Comparison of ENCODE assay signal across 26 cellular contexts in genomic region chr17:72311004-72311403, GRCh38.
A peak's percentile ranks its signal among the peaks of the same experiment; 100 is the strongest.
DNase-seq lines count a peak whose midpoint lies in the region; ATAC-seq, FAIRE-seq and TF ChIP-seq lines count a peak whose summit lies in the region.
"Had no signal": no experiment of that assay in that cellular context is flagged by ENCODE, and none has a peak within 500 bp of the region (broad histone marks: within the 10 kb centered on the region; RNA-seq: fewer than 3 reads in every experiment).

No MANE protein-coding gene starts in this region.

- no peaks in the 10 kb centered on the region for H3K9me3 ChIP-seq in GM12878 (replicated peaks; ENCODE audit: control insufficient read depth, insufficient read depth, low read length)
- H3K9me3 ChIP-seq: SK-N-SH had no signal

- 0 out of 2 replicates have a peak overlapping the region, but pooled peaks have one; percentile 10 for H2AFZ ChIP-seq in GM12878 (ENCODE audit: control insufficient read depth, low read depth, low read length)

- no peaks in the 10 kb centered on the region for H3K36me3 ChIP-seq in GM12878 (ENCODE audit: control insufficient read depth in 2 of 2, insufficient read depth in 2 of 2, low read length in 1 of 2)

- in situ Hi-C loops in GM12878 (cut with MboI), result loop anchor here (5.0 kb wide), 1 partner anchor 111 kb away; no protein-coding TSS in a partner anchor

- H3K4me3 Mint-ChIP-seq in T-helper 2 cell treated with Interferon-gamma antibody and Interleukin-4, amounts not matched to agents 5 μg/mL and 100 μg/mL, for 36 hours, result no peak overlapping the region
- H3K4me3 Mint-ChIP-seq: CD8-positive, alpha-beta T cell had no signal

- H3K4me2 ChIP-seq in GM12878 (ENCODE audit: control insufficient read depth, insufficient read depth), result peak overlapping the region; percentile 49; the same call in 1 of the 2 replicates
- H3K4me2 ChIP-seq: KMS-11, SK-N-SH had no signal

- 0% methylated on average over 1 of the region's 1 CpG for WGBS in GM12878 (ENCODE audit: insufficient coverage, insufficient replicate concordance, low lambda C conversion rate, missing lambda C conversion rate)

- no peaks in the 10 kb centered on the region for H3K36me3 Mint-ChIP-seq in T-helper 2 cell treated with Interferon-gamma antibody and Interleukin-4, amounts not matched to agents 5 μg/mL and 100 μg/mL, for 36 hours (ENCODE audit: low read depth)
- H3K36me3 Mint-ChIP-seq: CD8-positive, alpha-beta T cell had no signal

- peak; percentile 3 for DNase-seq in cardiac septum (ENCODE audit: low spot score)
- DNase-seq in left ventricle myocardium superior, result no peak
- DNase-seq in GM12878 (ENCODE audit: low read depth, low spot score), result peak; percentile 23
- DNase-seq in NCI-H2081 (lab: John Stamatoyannopoulos, UW), result no peak
- no peak for DNase-seq in T-helper 2 cell treated with Interferon-gamma antibody and Interleukin-4, amounts not matched to agents 5 μg/mL and 100 μg/mL, for 36 hours (ENCODE audit: low spot score)
- DNase-seq: AML-193; C1 segment of cervical spinal cord; CD8-positive, alpha-beta T cell; DND-41; GOT3; HCEC 1CT; IMR-90; NCI-H1105; NCI-H146; NCI-H2029; NCI-H226; NCI-H510A treated with DMSO at 0.1 percent for 48 hours; NCI-H774; NK-92 treated with Interleukin-12 subunit alpha and Interleukin-12 subunit beta, amount 100 ng/mL, for 24 hours; SIG-M5; SK-N-SH had no signal

- H3K4me3 ChIP-seq in GM12878, result no peak overlapping the region

- no peak overlapping the region for H3K9ac ChIP-seq in GM12878 (ENCODE audit: control insufficient read depth, insufficient read depth, low read length)
- H3K9ac ChIP-seq: KMS-11, SK-N-SH had no signal

- intact Hi-C loops in cardiac septum (cut with DNase I) (no loop called here), left ventricle myocardium superior (cut with micrococcal nuclease) (no loop called here), GM12878 (cut with micrococcal nuclease; ENCODE audit: unreplicated experiment) (no loop called here)

- H3K9me3 Mint-ChIP-seq in T-helper 2 cell treated with Interferon-gamma antibody and Interleukin-4, amounts not matched to agents 5 μg/mL and 100 μg/mL, for 36 hours, result no peaks in the 10 kb centered on the region
- H3K9me3 Mint-ChIP-seq: CD8-positive, alpha-beta T cell had no signal

- peaks cover 22% of the 10 kb centered on the region for H3K4me1 ChIP-seq in GM12878 (ENCODE audit: control insufficient read depth, insufficient read depth, low read length)

- POLR2A ChIA-PET in GM12878 (lab: Charles Lee), result interaction anchor here (0.6 to 1.0 kb wide), 3 partner anchors 53 to 189 kb away, joined by 3 to 4 read pairs (median 3); no protein-coding TSS in a partner anchor

- TF ChIP-seq POLR2A in GM12878 (IDR thresholded peaks at IDR 0.05; ENCODE audit: low read depth, low read length), result no peak

- H3K27ac ChIP-seq in GM12878 (ENCODE audit: control insufficient read depth, insufficient read depth), result no peak overlapping the region
- H3K27ac ChIP-seq: KMS-11 had no signal

- H3K79me2 ChIP-seq in GM12878 (ENCODE audit: control insufficient read depth, insufficient read depth, low read length), result no peaks in the 10 kb centered on the region

- no TSS peak for BruUV-seq in GM12878 (replicated peaks; lab: Mats Ljungman, UMichigan)

- no peak for TF ChIP-seq CTCF in GM12878 (IDR thresholded peaks at IDR 0.05 in 2 of 3, conservative IDR thresholded peaks at IDR 0.05 in 1 of 3; ENCODE audit: control insufficient read depth in 2 of 3, extremely low read depth in 1 of 3, insufficient read depth in 1 of 3, low read depth in 3 of 3, low read length in 3 of 3)

- FAIRE-seq in GM12878 (lab: Jason Lieb, UNC), result no peak

- H3K27ac Mint-ChIP-seq in T-helper 2 cell treated with Interferon-gamma antibody and Interleukin-4, amounts not matched to agents 5 μg/mL and 100 μg/mL, for 36 hours, result no peak overlapping the region
- H3K27ac Mint-ChIP-seq: CD8-positive, alpha-beta T cell had no signal

- H3K27me3 ChIP-seq in GM12878 (replicated peaks in 1 of 2; ENCODE audit: control insufficient read depth in 2 of 2, insufficient read depth in 2 of 2, low read length in 1 of 2), result no peaks in the 10 kb centered on the region

- H3K27me3 Mint-ChIP-seq in T-helper 2 cell treated with Interferon-gamma antibody and Interleukin-4, amounts not matched to agents 5 μg/mL and 100 μg/mL, for 36 hours (ENCODE audit: low read depth), result no peaks in the 10 kb centered on the region

- TF ChIP-seq EP300 in GM12878 (IDR thresholded peaks at IDR 0.05; ENCODE audit: borderline replicate concordance in 1 of 2, control insufficient read depth in 1 of 2, low read depth in 2 of 2, low read length in 2 of 2), result no peak

- ATAC-seq in left ventricle myocardium superior (no peak), GM18909 (IDR thresholded peaks at IDR 0.05; ENCODE audit: poor library complexity, unreplicated experiment) (peak; percentile 37), HG02759 (IDR thresholded peaks at IDR 0.05; ENCODE audit: unreplicated experiment) (peak; percentile 42), GM12878 (peak; percentile 68), HG03460 (IDR thresholded peaks at IDR 0.05; ENCODE audit: unreplicated experiment) (no peak)
- ATAC-seq: CD8-positive, alpha-beta T cell; Panc1 had no signal

- SMC1A ChIA-PET in GM12878 (lab: Charles Lee; ENCODE audit: uncharacterized antibody, unreplicated experiment), result interaction anchor here (0.7 to 1.1 kb wide), 3 partner anchors 77 to 140 kb away, joined by 3 read pairs; no protein-coding TSS in a partner anchor

- RAD21 ChIA-PET in GM12878 (lab: Charles Lee; ENCODE audit: unreplicated experiment), result interaction anchor here (1.0 to 1.5 kb wide), 3 partner anchors 12 to 229 kb away, joined by 3 to 4 read pairs (median 4); no protein-coding TSS in a partner anchor

- CTCF ChIA-PET in GM12878 (lab: Yijun Ruan, JAX), result interaction anchor here (0.6 to 1.0 kb wide), 2 partner anchors 70 to 197 kb away, joined by 3 read pairs; no protein-coding TSS in a partner anchor

- peak; percentile 12; the same call in 1 of the 2 replicates for TF ChIP-seq RAD21 in GM12878 (IDR thresholded peaks at IDR 0.05; ENCODE audit: insufficient read depth, low read depth, low read length)

- no peaks in the 10 kb centered on the region for H4K20me1 ChIP-seq in GM12878 (ENCODE audit: control insufficient read depth, insufficient read depth)

- no peaks in the 10 kb centered on the region for H3K4me1 Mint-ChIP-seq in T-helper 2 cell treated with Interferon-gamma antibody and Interleukin-4, amounts not matched to agents 5 μg/mL and 100 μg/mL, for 36 hours (ENCODE audit: low read depth)

TF ChIP-seq in GM12878, 131 proteins besides CTCF, POLR2A, EP300 and RAD21 (continues in another document):
- TF ChIP-seq BMI1 (IDR thresholded peaks at IDR 0.05; ENCODE audit: borderline replicate concordance) (no peak), PKNOX1 (IDR thresholded peaks at IDR 0.05) (0 out of 2 replicates have a peak, but pooled peaks have one; percentile 6), CREM (IDR thresholded peaks at IDR 0.05; ENCODE audit: low read depth) (peak; percentile 67), ZNF384 (IDR thresholded peaks at IDR 0.05; ENCODE audit: borderline replicate concordance, low read depth, low read length) (0 out of 2 replicates have a peak, but pooled peaks have one; percentile 13), SIN3A (IDR thresholded peaks at IDR 0.05; ENCODE audit: low read depth, low read length) (no peak), CUX1 (IDR thresholded peaks at IDR 0.05; ENCODE audit: insufficient replicate concordance, low read depth, low read length) (no peak), RELA (IDR thresholded peaks at IDR 0.05; ENCODE audit: borderline replicate concordance, partially characterized antibody) (peak; percentile 84), CREB1 (IDR thresholded peaks at IDR 0.05; ENCODE audit: low read depth) (0 out of 2 replicates have a peak, but pooled peaks have one; percentile 41)

Comparison
In these comparisons a context has a peak if more than half of its experiments do, and no peak if none do; other contexts are left out.
1. DNase-seq: peak in cardiac septum (single experiment) and GM12878 (single experiment); none in left ventricle myocardium superior (single experiment), NCI-H2081 (0 of 2) and T-helper 2 cell treated with Interferon-gamma antibody and Interleukin-4, amounts not matched to agents 5 μg/mL and 100 μg/mL, for 36 hours (single experiment).
2. ATAC-seq: peak in GM18909 (single experiment), HG02759 (single experiment) and GM12878 (single experiment); none in left ventricle myocardium superior (single experiment) and HG03460 (single experiment).